ENCODE assay signal across 8 cellular contexts in the genomic region with DNA sequence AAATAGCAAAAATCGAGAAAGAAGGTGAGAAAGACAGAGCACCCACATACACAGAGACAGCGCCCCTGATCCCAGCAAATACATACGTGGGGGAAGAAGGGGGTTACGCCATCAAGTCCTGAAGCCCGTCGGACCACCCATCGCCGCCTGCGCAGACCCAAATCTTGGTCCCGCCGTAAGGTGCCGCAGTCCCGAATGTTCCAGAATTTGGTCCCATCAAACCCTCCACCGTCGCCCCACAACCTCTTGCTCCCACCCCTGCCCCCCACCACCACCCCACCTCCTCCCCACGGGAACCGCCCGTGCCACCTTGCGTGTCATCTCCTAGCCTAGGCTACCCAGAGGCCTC.
DNase-seq lines count a peak whose midpoint lies in the region; ATAC-seq and TF ChIP-seq lines count a peak whose summit lies in the region.

No MANE protein-coding gene starts in this region.

- H3K4me1 ChIP-seq in mononuclear cell (ENCODE audit: insufficient read depth, low read length) (peaks cover 85% of the 10 kb centered on the region), upper lobe of right lung (peaks cover 80% of the 10 kb centered on the region)

- H3K4me1 Mint-ChIP-seq in activated T-cell treated with anti-CD3 and anti-CD28 coated beads, Interleukin-2, amount 50 U/mL, for 24 hours (ENCODE audit: low read depth), result peaks cover 90% of the 10 kb centered on the region
- peaks cover 47% of the 10 kb centered on the region for H3K4me1 Mint-ChIP-seq in chondrocyte (ENCODE audit: low read depth)

- H3K27me3 ChIP-seq in mononuclear cell (ENCODE audit: insufficient read depth, low read length), result no peaks in the 10 kb centered on the region
- no peaks in the 10 kb centered on the region for H3K27me3 ChIP-seq in upper lobe of right lung

- intact Hi-C loops in upper lobe of right lung (cut with DNase I), result loop anchor here (10.0 kb wide), 1 partner anchor 141 kb away; no protein-coding TSS in a partner anchor

- H3K27ac Mint-ChIP-seq in activated T-cell treated with anti-CD3 and anti-CD28 coated beads, Interleukin-2, amount 50 U/mL, for 24 hours, result peak overlapping the region; percentile 95
- H3K27ac Mint-ChIP-seq in chondrocyte (ENCODE audit: unreplicated experiment), result peak overlapping the region; percentile 93

- no peak for DNase-seq in activated T-cell treated with anti-CD3 and anti-CD28 coated beads, Interleukin-2, amount 50 U/mL, for 24 hours
- DNase-seq in activated T-cell treated with anti-CD3 and anti-CD28 coated beads, Interleukin-2, amount 50 U/mL, for 1 hour, result no peak
- DNase-seq in chondrocyte (ENCODE audit: low spot score), result no peak
- DNase-seq in upper lobe of right lung, result no peak
- no peak for DNase-seq in HK-2 (ENCODE audit: unreplicated experiment)
- DNase-seq in GM10248 (ENCODE audit: extremely low spot score), result no peak

- H3K9me3 ChIP-seq in mononuclear cell (ENCODE audit: low read depth, low read length) (no peaks in the 10 kb centered on the region), upper lobe of right lung (no peaks in the 10 kb centered on the region)

- CTCF ChIA-PET in GM10248 (lab: Yijun Ruan, JAX), result interaction anchor here (1.0 to 22.4 kb wide), 14 partner anchors 7 to 140 kb away, joined by 3 to 661 read pairs (median 6); no protein-coding TSS in a partner anchor

- H3K27ac ChIP-seq in upper lobe of right lung, result peak overlapping the region; percentile 98

- ATAC-seq in upper lobe of right lung, result peak; percentile 0
- no peak for ATAC-seq in HG03460 (IDR thresholded peaks at IDR 0.05; ENCODE audit: unreplicated experiment)

- H3K36me3 Mint-ChIP-seq in activated T-cell treated with anti-CD3 and anti-CD28 coated beads, Interleukin-2, amount 50 U/mL, for 24 hours (ENCODE audit: low read depth), result peaks cover 46% of the 10 kb centered on the region
- no peaks in the 10 kb centered on the region for H3K36me3 Mint-ChIP-seq in chondrocyte (ENCODE audit: low read depth)

- TF ChIP-seq CTCF in chondrocyte (IDR thresholded peaks at IDR 0.05), result no peak
- no peak for TF ChIP-seq CTCF in upper lobe of right lung (IDR thresholded peaks at IDR 0.05)
- TF ChIP-seq CTCF in GM10248 (IDR thresholded peaks at IDR 0.05; ENCODE audit: control extremely low read depth, extremely low read depth, low read depth, missing control alignments), result no peak

- POLR2A ChIA-PET in GM10248 (lab: Yijun Ruan, JAX), result interaction anchor here (0.6 to 2.5 kb wide), 9 partner anchors 9 to 771 kb away, joined by 3 to 17 read pairs (median 3); a partner anchor contains a TSS

- peak overlapping the region; percentile 81 for H3K4me3 Mint-ChIP-seq in activated T-cell treated with anti-CD3 and anti-CD28 coated beads, Interleukin-2, amount 50 U/mL, for 24 hours
- H3K4me3 Mint-ChIP-seq in chondrocyte (ENCODE audit: unreplicated experiment), result peak overlapping the region; percentile 44

- no peaks in the 10 kb centered on the region for H3K27me3 Mint-ChIP-seq in activated T-cell treated with anti-CD3 and anti-CD28 coated beads, Interleukin-2, amount 50 U/mL, for 24 hours
- H3K27me3 Mint-ChIP-seq in chondrocyte (ENCODE audit: low read depth), result no peaks in the 10 kb centered on the region

- H3K36me3 ChIP-seq in upper lobe of right lung, result peaks cover 29% of the 10 kb centered on the region

- no peaks in the 10 kb centered on the region for H3K9me3 Mint-ChIP-seq in activated T-cell treated with anti-CD3 and anti-CD28 coated beads, Interleukin-2, amount 50 U/mL, for 24 hours
- H3K9me3 Mint-ChIP-seq in chondrocyte (ENCODE audit: low read depth), result no peaks in the 10 kb centered on the region

- peak overlapping the region; percentile 51 for H3K4me3 ChIP-seq in mononuclear cell (ENCODE audit: low read length)
- H3K4me3 ChIP-seq in upper lobe of right lung, result peak overlapping the region; percentile 71
